Comparison of ENCODE assay signal across 20 cellular contexts in genomic region chr20:49882171-49882970, GRCh38. TPM values are rescaled to one million over a fixed set of nuclear protein-coding genes. Genes with fewer than 3 reads are reported as not detected.
DNase-seq lines count a peak whose midpoint lies in the region; ATAC-seq and TF ChIP-seq lines count a peak whose summit lies in the region.
"Had no signal": no experiment of that assay in that cellular context is flagged by ENCODE, and none has a peak within 500 bp of the region (broad histone marks: within the 10 kb centered on the region; RNA-seq: fewer than 3 reads in every experiment).

No MANE protein-coding gene starts in this region.

- no peak for TF ChIP-seq EP300 in tibial nerve (IDR thresholded peaks at IDR 0.05)

- TF ChIP-seq POLR2A in tibial nerve (IDR thresholded peaks at IDR 0.05), result no peak

- H3K9me3 Mint-ChIP-seq in endodermal cell, result no peaks in the 10 kb centered on the region
- H3K9me3 Mint-ChIP-seq in nephron progenitor cell, result no peaks in the 10 kb centered on the region
- H3K9me3 Mint-ChIP-seq: CD8-positive, alpha-beta memory T cell; GM23338; HFFc6 had no signal

- H3K9me3 ChIP-seq in HEK293 (ENCODE audit: control insufficient read depth, insufficient read depth, low read depth, low read length), result no peaks in the 10 kb centered on the region
- H3K9me3 ChIP-seq in endodermal cell (ENCODE audit: control insufficient read depth, low read length), result no peaks in the 10 kb centered on the region
- H3K9me3 ChIP-seq in tibial nerve, result no peaks in the 10 kb centered on the region

- peak; percentile 62 for DNase-seq in G401 (ENCODE audit: low spot score)
- peak; percentile 43 for DNase-seq in endodermal cell
- DNase-seq in nephron progenitor cell, result no peak
- DNase-seq in HUDEP-2 (lab: John Stamatoyannopoulos, UW; ENCODE audit: unreplicated experiment in 76 of 76), result no peak
- DNase-seq in tibial nerve (ENCODE audit: low spot score in 2 of 2), result no peak
- DNase-seq: CD8-positive, alpha-beta memory T cell; DND-41; HFFc6; MV-4-11; NCI-H1417 treated with DMSO at 0.1 percent for 48 hours; NCI-H2081 treated with DMSO at 0.1 percent for 48 hours; NCI-H226; NCI-H526 treated with DMSO at 0.1 percent for 48 hours; PC-3 had no signal

- no peak overlapping the region for H3K4me3 Mint-ChIP-seq in endodermal cell
- H3K4me3 Mint-ChIP-seq in nephron progenitor cell, result no peak overlapping the region
- H3K4me3 Mint-ChIP-seq: CD8-positive, alpha-beta memory T cell; GM23338; HFFc6 had no signal

- H3K36me3 ChIP-seq in HEK293 (ENCODE audit: control insufficient read depth in 2 of 2, insufficient read depth in 1 of 2, low read length in 2 of 2), result peaks cover 0 to 63% of the 10 kb centered on the region in 2 experiments; a peak in 2 of 3 replicates
- H3K36me3 ChIP-seq in endodermal cell (ENCODE audit: control insufficient read depth, insufficient read depth, low read length), result peaks cover 32% of the 10 kb centered on the region
- peaks cover 0 to 77% (median 18%) of the 10 kb centered on the region in 3 donors for H3K36me3 ChIP-seq in tibial nerve

- no peak overlapping the region for H3K9ac ChIP-seq in endodermal cell (ENCODE audit: extremely low read depth, low read length, poor library complexity, severe bottlenecking)

- H3K27ac Mint-ChIP-seq in endodermal cell (no peak overlapping the region), nephron progenitor cell (peak overlapping the region; percentile 62)
- H3K27ac Mint-ChIP-seq: GM23338, HFFc6 had no signal

- H3K27me3 Mint-ChIP-seq in endodermal cell (ENCODE audit: insufficient read depth) (peaks cover 1% of the 10 kb centered on the region), nephron progenitor cell (ENCODE audit: low read depth, poor library complexity) (no peaks in the 10 kb centered on the region)
- H3K27me3 Mint-ChIP-seq: CD8-positive, alpha-beta memory T cell had no signal

- 93% methylated on average over 18 to 27 of the region's 29 CpGs for WGBS in endodermal cell (ENCODE audit: insufficient coverage in 1 of 2, insufficient read length in 1 of 2), 2 experiments
- WGBS in tibial nerve, 2 donors, result 87 to 90% methylated on average over 28 of the region's 29 CpGs

- ATAC-seq in HG02759 (IDR thresholded peaks at IDR 0.05; ENCODE audit: unreplicated experiment) (no peak), HG03432 (IDR thresholded peaks at IDR 0.05; ENCODE audit: unreplicated experiment) (no peak)
- ATAC-seq: GM23338, PC-3, Right ventricle myocardium inferior had no signal

- no peak overlapping the region for H3K27ac ChIP-seq in HEK293 (ENCODE audit: extremely low read depth, low read depth, low read length)
- H3K27ac ChIP-seq in endodermal cell (ENCODE audit: low read depth, low read length), result no peak overlapping the region
- no peak overlapping the region for H3K27ac ChIP-seq in tibial nerve
- H3K27ac ChIP-seq: SK-N-MC had no signal

- CTCF ChIA-PET in HEK293 (lab: Yijun Ruan, JAX), result interaction anchor here (0.7 kb wide), 1 partner anchor 846 kb away, joined by 3 read pairs; no protein-coding TSS in a partner anchor

- peaks cover 9% of the 10 kb centered on the region for H3K4me1 Mint-ChIP-seq in endodermal cell
- H3K4me1 Mint-ChIP-seq in nephron progenitor cell, result peaks cover 25% of the 10 kb centered on the region
- H3K4me1 Mint-ChIP-seq: CD8-positive, alpha-beta memory T cell had no signal

- TF ChIP-seq CTCF in HEK293 (tag by site-specific recombination; IDR thresholded peaks at IDR 0.05), result no peak
- no peak for TF ChIP-seq CTCF in endodermal cell (conservative IDR thresholded peaks at IDR 0.05)
- TF ChIP-seq CTCF in nephron progenitor cell (IDR thresholded peaks at IDR 0.05), result no peak
- TF ChIP-seq CTCF in tibial nerve (IDR thresholded peaks at IDR 0.05), result no peak

- H3K36me3 Mint-ChIP-seq in endodermal cell (ENCODE audit: low read depth) (peaks cover 7% of the 10 kb centered on the region), nephron progenitor cell (ENCODE audit: low read depth) (peaks cover 18% of the 10 kb centered on the region)

- H3K4me1 ChIP-seq in HEK293 (ENCODE audit: control insufficient read depth, insufficient read depth, low read length) (no peaks in the 10 kb centered on the region), endodermal cell (ENCODE audit: control insufficient read depth, insufficient read depth, low read length) (no peaks in the 10 kb centered on the region), tibial nerve (peaks cover 0 to 14% (median 7%) of the 10 kb centered on the region in 4 donors)

- H3K4me3 ChIP-seq in HEK293 (ENCODE audit: low read depth, low read length) (no peak overlapping the region), endodermal cell (ENCODE audit: low read length) (no peak overlapping the region), tibial nerve (no peak overlapping the region)
- H3K4me3 ChIP-seq: GM23338, SK-N-MC had no signal

- POLR2A ChIA-PET in HEK293 (lab: Yijun Ruan, JAX), result interaction anchor here (0.6 kb wide), 1 partner anchor 18 kb away, joined by 8 read pairs; no protein-coding TSS in a partner anchor

- in situ Hi-C loops in G401 (cut with HindIII; ENCODE audit: low sequenced_read_pairs), result no loop called here

- no peaks in the 10 kb centered on the region for H3K27me3 ChIP-seq in endodermal cell (ENCODE audit: control insufficient read depth, insufficient read depth, low read length, poor library complexity, severe bottlenecking)
- H3K27me3 ChIP-seq in tibial nerve, result no peaks in the 10 kb centered on the region

TF ChIP-seq in HEK293, 187 proteins besides CTCF, POLR2A, EP300 and RAD21:
- no peak for TF ChIP-seq ZNF311 (tag by site-specific recombination; IDR thresholded peaks at IDR 0.05; ENCODE audit: borderline replicate concordance)
- 0 out of 2 replicates have a peak, but pooled peaks have one; percentile 24 for TF ChIP-seq ZNF600 (tag by site-specific recombination; IDR thresholded peaks at IDR 0.05)

RNA-seq across cellular contexts. Expression of gene SPATA2, which starts 33.0 kb away (rescaled TPM):
- total RNA-seq in G401 (2014; rRNA removed; shearing (Covaris generic)), result 0.80 and 1.6 TPM in 2 replicates
- 10 to 100 TPM in 1 of 2 donors, 1 to 10 TPM in 1; 8.6 to 10.4 TPM for total RNA-seq in endodermal cell
- 10.2 TPM for polyA plus RNA-seq in endodermal cell (2013, experiment 1 of 2)
- 8.3 TPM for polyA plus RNA-seq in endodermal cell (2013, experiment 2 of 2)
- 1 to 10 TPM; 4.4 to 7.2 (median 6.3) TPM for total RNA-seq in tibial nerve

RNA-seq across cellular contexts. Expression of gene RNF114, which starts 53.8 kb away (rescaled TPM):
- total RNA-seq in G401 (2014; rRNA removed; shearing (Covaris generic)), result 75.1 and 79.8 TPM in 2 replicates
- total RNA-seq in endodermal cell, result 10 to 100 TPM; 48.8 to 52.5 TPM
- polyA plus RNA-seq in endodermal cell (2013, experiment 1 of 2), result 91.4 TPM
- polyA plus RNA-seq in endodermal cell (2013, experiment 2 of 2), result 92.1 TPM
- total RNA-seq in tibial nerve, result 100 to 1,000 TPM; 211 to 311 (median 272) TPM

Comparison
In these comparisons a context has a peak if more than half of its experiments do, and no peak if none do; other contexts are left out.
1. DNase-seq: peak in G401 (single experiment) and endodermal cell (single experiment); none in nephron progenitor cell (single experiment), HUDEP-2 (0 of 76) and tibial nerve (0 of 2).